Comparison of ENCODE assay signal across 9 cellular contexts in the genomic region with DNA sequence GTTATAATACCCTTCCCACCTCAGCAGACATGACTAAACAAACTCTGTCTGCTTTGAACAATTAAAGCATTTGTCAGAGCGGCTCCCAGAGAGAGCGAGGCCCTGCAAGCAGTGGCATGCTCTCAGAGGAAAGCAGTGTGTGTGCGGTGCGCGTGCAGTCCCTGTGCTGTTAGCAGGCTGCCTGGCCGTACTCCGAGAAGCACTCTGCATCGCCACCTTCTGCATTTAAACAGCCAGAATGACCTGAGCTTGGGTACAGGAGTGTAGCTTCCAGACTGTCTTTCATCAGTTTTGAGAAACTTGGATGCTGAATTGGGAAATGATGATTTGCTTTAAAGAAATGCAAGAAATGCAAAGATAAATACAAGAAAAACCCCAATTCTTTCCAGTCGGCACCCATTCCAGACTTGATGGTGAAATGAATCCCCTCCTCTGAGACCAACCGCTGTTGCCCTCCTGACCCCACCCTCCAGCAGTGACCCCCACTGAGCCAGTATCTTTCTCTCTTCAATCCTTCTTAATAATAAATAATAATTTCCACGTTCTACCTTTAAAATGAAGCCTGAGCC.
DNase-seq lines count a peak whose midpoint lies in the region; ATAC-seq and TF ChIP-seq lines count a peak whose summit lies in the region.
"Had no signal": no experiment of that assay in that cellular context is flagged by ENCODE, and none has a peak within 500 bp of the region (broad histone marks: within the 10 kb centered on the region; RNA-seq: fewer than 3 reads in every experiment).

No MANE protein-coding gene starts in this region.

- no peaks in the 10 kb centered on the region for H3K27me3 Mint-ChIP-seq in nephron (ENCODE audit: low read depth)
- H3K27me3 Mint-ChIP-seq in activated T-cell treated with anti-CD3 and anti-CD28 coated beads, Interleukin-2, amount 50 U/mL, for 24 hours: no peaks in the 10 kb centered on the region
- H3K27me3 Mint-ChIP-seq in activated naive CD4-positive, alpha-beta T cell treated with anti-CD3 and anti-CD28 coated beads for 36 hours (ENCODE audit: low read depth): no peaks in the 10 kb centered on the region

- intact Hi-C loops in activated naive CD4-positive, alpha-beta T cell treated with anti-CD3 and anti-CD28 coated beads for 36 hours (cut with micrococcal nuclease): no loop called here
- intact Hi-C loops in mucosa of descending colon (cut with DNase I, micrococcal nuclease): no loop called here

- H3K4me1 Mint-ChIP-seq in nephron: peaks cover 46% of the 10 kb centered on the region
- H3K4me1 Mint-ChIP-seq in activated T-cell treated with anti-CD3 and anti-CD28 coated beads, Interleukin-2, amount 50 U/mL, for 24 hours (ENCODE audit: low read depth): no peaks in the 10 kb centered on the region
- no peaks in the 10 kb centered on the region for H3K4me1 Mint-ChIP-seq in activated naive CD4-positive, alpha-beta T cell treated with anti-CD3 and anti-CD28 coated beads for 36 hours (ENCODE audit: low read depth)

- H3K9me3 Mint-ChIP-seq in nephron: peaks cover 3% of the 10 kb centered on the region
- H3K9me3 Mint-ChIP-seq in activated T-cell treated with anti-CD3 and anti-CD28 coated beads, Interleukin-2, amount 50 U/mL, for 24 hours: no peaks in the 10 kb centered on the region
- no peaks in the 10 kb centered on the region for H3K9me3 Mint-ChIP-seq in activated naive CD4-positive, alpha-beta T cell treated with anti-CD3 and anti-CD28 coated beads for 36 hours

- no peak overlapping the region for H3K4me3 Mint-ChIP-seq in nephron
- no peak overlapping the region for H3K4me3 Mint-ChIP-seq in activated T-cell treated with anti-CD3 and anti-CD28 coated beads, Interleukin-2, amount 50 U/mL, for 24 hours
- no peak overlapping the region for H3K4me3 Mint-ChIP-seq in activated naive CD4-positive, alpha-beta T cell treated with anti-CD3 and anti-CD28 coated beads for 36 hours

- H3K36me3 Mint-ChIP-seq in nephron (ENCODE audit: low read depth): peaks cover 17% of the 10 kb centered on the region
- H3K36me3 Mint-ChIP-seq in activated T-cell treated with anti-CD3 and anti-CD28 coated beads, Interleukin-2, amount 50 U/mL, for 24 hours (ENCODE audit: low read depth): peaks cover 9% of the 10 kb centered on the region
- peaks cover 9% of the 10 kb centered on the region for H3K36me3 Mint-ChIP-seq in activated naive CD4-positive, alpha-beta T cell treated with anti-CD3 and anti-CD28 coated beads for 36 hours (ENCODE audit: low read depth)

- no peaks in the 10 kb centered on the region for H3K36me3 ChIP-seq in mucosa of descending colon (ENCODE audit: low read depth)

- H3K4me3 ChIP-seq in AG10803 (ENCODE audit: low read length) (no peak overlapping the region), mucosa of descending colon (no peak overlapping the region)
- H3K4me3 ChIP-seq: SK-N-MC had no signal

- no peaks in the 10 kb centered on the region for H3K4me1 ChIP-seq in mucosa of descending colon (ENCODE audit: low read depth)

- peak overlapping the region; percentile 66 for H3K27ac ChIP-seq in epithelial cell of prostate
- H3K27ac ChIP-seq: SK-N-MC had no signal

- H3K27ac Mint-ChIP-seq in nephron: peak overlapping the region; percentile 44 to 91 (median 72)
- no peak overlapping the region for H3K27ac Mint-ChIP-seq in activated T-cell treated with anti-CD3 and anti-CD28 coated beads, Interleukin-2, amount 50 U/mL, for 24 hours
- H3K27ac Mint-ChIP-seq in activated naive CD4-positive, alpha-beta T cell treated with anti-CD3 and anti-CD28 coated beads for 36 hours: no peak overlapping the region

- CTCF ChIA-PET in activated naive CD4-positive, alpha-beta T cell treated with anti-CD3 and anti-CD28 coated beads for 36 hours (lab: Charles Lee): no interaction called here

- DNase-seq in AG10803 (ENCODE audit: low read depth) (peak; percentile 87), NCI-H1694 treated with DMSO at 0.1 percent for 48 hours (lab: John Stamatoyannopoulos, UW) (peak; percentile 43), epithelial cell of prostate (ENCODE audit: low read depth, low spot score) (peak; percentile 99), mucosa of descending colon (no peak)
- DNase-seq in activated T-cell treated with anti-CD3 and anti-CD28 coated beads, Interleukin-2, amount 50 U/mL, for 24 hours: no peak
- no peak for DNase-seq in activated naive CD4-positive, alpha-beta T cell treated with anti-CD3 and anti-CD28 coated beads for 36 hours

- ATAC-seq in mucosa of descending colon (no peak), HG03432 (IDR thresholded peaks at IDR 0.05; ENCODE audit: unreplicated experiment) (no peak)

- no peaks in the 10 kb centered on the region for H3K9me3 ChIP-seq in mucosa of descending colon

- peak; percentile 27; the same call in 1 of the 2 replicates for TF ChIP-seq CTCF in AG10803 (conservative IDR thresholded peaks at IDR 0.05; ENCODE audit: low read length)
- no peak for TF ChIP-seq CTCF in nephron (IDR thresholded peaks at IDR 0.05; ENCODE audit: unreplicated experiment in 3 of 3)
- TF ChIP-seq CTCF in mucosa of descending colon (IDR thresholded peaks at IDR 0.05): no peak

Comparison
In these comparisons a context has a peak if more than half of its experiments do, and no peak if none do; other contexts are left out.
1. DNase-seq: peak in AG10803 (single experiment), NCI-H1694 treated with DMSO at 0.1 percent for 48 hours (single experiment) and epithelial cell of prostate (single experiment); none in activated T-cell treated with anti-CD3 and anti-CD28 coated beads, Interleukin-2, amount 50 U/mL, for 24 hours (single experiment), activated naive CD4-positive, alpha-beta T cell treated with anti-CD3 and anti-CD28 coated beads for 36 hours (single experiment) and mucosa of descending colon (0 of 3).
2. H3K27ac Mint-ChIP-seq: peak in nephron (3 of 3); none in activated T-cell treated with anti-CD3 and anti-CD28 coated beads, Interleukin-2, amount 50 U/mL, for 24 hours (single experiment) and activated naive CD4-positive, alpha-beta T cell treated with anti-CD3 and anti-CD28 coated beads for 36 hours (single experiment).